ENCODE assay signal across 9 cellular contexts in the genomic region with DNA sequence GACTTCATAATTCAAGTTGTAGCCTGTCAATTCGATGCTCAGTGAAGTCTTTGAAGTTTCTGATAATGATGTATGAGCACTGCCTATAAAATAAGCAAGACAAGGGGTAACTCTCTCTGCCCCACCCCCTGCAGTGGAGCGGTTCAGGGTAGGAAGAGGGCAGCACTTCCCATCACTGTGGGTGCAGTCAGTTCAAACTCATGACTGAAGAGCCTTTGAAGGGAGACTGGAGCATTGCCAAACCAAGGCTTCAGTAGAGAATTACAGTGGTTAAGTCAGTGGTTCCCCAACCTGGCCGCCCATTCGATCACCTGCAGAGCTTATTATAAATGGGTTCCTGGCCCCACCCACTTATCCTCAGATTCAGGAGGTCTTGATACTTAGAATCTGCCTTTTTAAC.
DNase-seq lines count a peak whose midpoint lies in the region; ATAC-seq, FAIRE-seq and TF ChIP-seq lines count a peak whose summit lies in the region.
"Had no signal": no experiment of that assay in that cellular context is flagged by ENCODE, and none has a peak within 500 bp of the region (broad histone marks: within the 10 kb centered on the region; RNA-seq: fewer than 3 reads in every experiment).

No MANE protein-coding gene starts in this region.

- no peaks in the 10 kb centered on the region for H3K9me3 Mint-ChIP-seq in neural progenitor cell

- WGBS in mammary epithelial cell (ENCODE audit: low coverage, missing lambda C conversion rate): 16% methylated on average over 4 of the region's 4 CpGs
- 79 to 88% (median 83%) methylated on average over 4 of the region's 4 CpGs for WGBS in psoas muscle, 3 donors

- intact Hi-C loops in mammary epithelial cell (cut with micrococcal nuclease): no loop called here
- intact Hi-C loops in psoas muscle (cut with DNase I): no loop called here

- H3K27ac Mint-ChIP-seq in neural progenitor cell: no peak overlapping the region

- no peaks in the 10 kb centered on the region for H3K9me3 ChIP-seq in mammary epithelial cell (replicated peaks; ENCODE audit: insufficient read depth, low read length)
- H3K9me3 ChIP-seq in neural progenitor cell (ENCODE audit: low read depth): no peaks in the 10 kb centered on the region
- H3K9me3 ChIP-seq in psoas muscle: no peaks in the 10 kb centered on the region

- H3K4me2 ChIP-seq in mammary epithelial cell (ENCODE audit: insufficient read depth, low read depth, low read length) (no peak overlapping the region), neural progenitor cell (no peak overlapping the region)

- peak; percentile 39 to 80 (median 64) for DNase-seq in stimulated activated naive CD4-positive, alpha-beta T cell (lab: John Stamatoyannopoulos, UW)
- DNase-seq in stimulated activated naive CD4-positive, alpha-beta T cell treated with Interleukin-2 at 50 U/mL for 16 hours (lab: John Stamatoyannopoulos, UW): no peak
- peak; percentile 88 for DNase-seq in SW480 (ENCODE audit: low spot score)
- peak; percentile 84 for DNase-seq in mammary epithelial cell
- DNase-seq in urothelium cell line (ENCODE audit: low spot score): peak; percentile 62
- no peak for DNase-seq in neural progenitor cell (ENCODE audit: low spot score)
- no peak for DNase-seq in psoas muscle

- H3K4me1 ChIP-seq in mammary epithelial cell (ENCODE audit: insufficient read depth, low read length) (peaks cover 42% of the 10 kb centered on the region), neural progenitor cell (peaks cover 23% of the 10 kb centered on the region), psoas muscle (peaks cover 10% of the 10 kb centered on the region)

- no peak overlapping the region for H3K4me3 ChIP-seq in mammary epithelial cell (replicated peaks in 1 of 3; ENCODE audit: insufficient read depth in 1 of 3, low read depth in 2 of 3, low read length in 3 of 3)
- H3K4me3 ChIP-seq in neural progenitor cell: no peak overlapping the region
- no peak overlapping the region for H3K4me3 ChIP-seq in psoas muscle

- no peak for TF ChIP-seq CTCF in mammary epithelial cell (conservative IDR thresholded peaks at IDR 0.05 in 1 of 2, IDR thresholded peaks at IDR 0.05 in 1 of 2; ENCODE audit: extremely low read depth in 1 of 2, insufficient read depth in 1 of 2, low read depth in 1 of 2, low read length in 2 of 2)
- no peak for TF ChIP-seq CTCF in neural progenitor cell (IDR thresholded peaks at IDR 0.05)
- TF ChIP-seq CTCF in psoas muscle (IDR thresholded peaks at IDR 0.05): no peak

- no peak for FAIRE-seq in urothelium cell line (lab: Jason Lieb, UNC)

- CTCF ChIA-PET in mammary epithelial cell (lab: Charles Lee; ENCODE audit: low non-redundant PET): no interaction called here

- in situ Hi-C loops in mammary epithelial cell (cut with MboI; ENCODE audit: low sequenced_read_pairs in 2 of 2): loop anchor here in 1 of 2 donors (25.0 kb wide), 1 partner anchor 155 kb away; no protein-coding TSS in a partner anchor

- BruUV-seq in mammary epithelial cell (replicated peaks; lab: Mats Ljungman, UMichigan): no TSS peak

- H3F3A ChIP-seq in neural progenitor cell (ENCODE audit: low read depth): no peaks in the 10 kb centered on the region

- H3K79me2 ChIP-seq in mammary epithelial cell (ENCODE audit: insufficient read depth, low read length) (no peaks in the 10 kb centered on the region), neural progenitor cell (ENCODE audit: low read depth) (no peaks in the 10 kb centered on the region)

- H3K27ac ChIP-seq in mammary epithelial cell (ENCODE audit: insufficient read depth, low read depth, low read length) (no peak overlapping the region), neural progenitor cell (no peak overlapping the region), psoas muscle (no peak overlapping the region)
- H3K27ac ChIP-seq: C4-2B had no signal

- ATAC-seq in HG03439 (IDR thresholded peaks at IDR 0.05; ENCODE audit: unreplicated experiment): no peak
- ATAC-seq in psoas muscle: no peak

- H3K36me3 ChIP-seq in mammary epithelial cell (ENCODE audit: insufficient read depth, low read length) (no peaks in the 10 kb centered on the region), neural progenitor cell (no peaks in the 10 kb centered on the region), psoas muscle (ENCODE audit: insufficient read depth in 1 of 2, low read depth in 1 of 2) (no peaks in the 10 kb centered on the region)

- peaks cover 14% of the 10 kb centered on the region for H3K27me3 Mint-ChIP-seq in neural progenitor cell (ENCODE audit: insufficient read depth, low read depth)

- H2AFZ ChIP-seq in mammary epithelial cell (ENCODE audit: low read depth, low read length): no peak overlapping the region
- H2AFZ ChIP-seq in neural progenitor cell (replicated peaks): no peak overlapping the region

- dilution Hi-C loops in mammary epithelial cell (cut with HindIII; ENCODE audit: low sequenced_read_pairs): no loop called here

- H3K27me3 ChIP-seq in mammary epithelial cell (ENCODE audit: insufficient read depth, low read length): no peaks in the 10 kb centered on the region
- H3K27me3 ChIP-seq in neural progenitor cell: no peaks in the 10 kb centered on the region
- peaks cover 0 to 20% (median 0%) of the 10 kb centered on the region in 3 donors for H3K27me3 ChIP-seq in psoas muscle (ENCODE audit: insufficient read depth in 3 of 3, low read length in 2 of 3)

- H4K20me1 ChIP-seq in mammary epithelial cell (ENCODE audit: insufficient read depth, low read length) (no peaks in the 10 kb centered on the region), neural progenitor cell (ENCODE audit: low read depth) (no peaks in the 10 kb centered on the region)

- H3K4me3 Mint-ChIP-seq in neural progenitor cell: no peak overlapping the region

- peaks cover 7% of the 10 kb centered on the region for H3K4me1 Mint-ChIP-seq in neural progenitor cell

- no peak overlapping the region for H3K9ac ChIP-seq in mammary epithelial cell (ENCODE audit: insufficient read depth, low read length)
- H3K9ac ChIP-seq in neural progenitor cell: no peak overlapping the region

- H3K36me3 Mint-ChIP-seq in neural progenitor cell: no peaks in the 10 kb centered on the region

Comparison
In these comparisons a context has a peak if more than half of its experiments do, and no peak if none do; other contexts are left out.
1. DNase-seq: peak in stimulated activated naive CD4-positive, alpha-beta T cell (6 of 6), SW480 (single experiment), mammary epithelial cell (single experiment) and urothelium cell line (single experiment); none in stimulated activated naive CD4-positive, alpha-beta T cell treated with Interleukin-2 at 50 U/mL for 16 hours (single experiment), neural progenitor cell (single experiment) and psoas muscle (0 of 2).